Comparison of ENCODE assay signal across 27 cellular contexts in the genomic region with DNA sequence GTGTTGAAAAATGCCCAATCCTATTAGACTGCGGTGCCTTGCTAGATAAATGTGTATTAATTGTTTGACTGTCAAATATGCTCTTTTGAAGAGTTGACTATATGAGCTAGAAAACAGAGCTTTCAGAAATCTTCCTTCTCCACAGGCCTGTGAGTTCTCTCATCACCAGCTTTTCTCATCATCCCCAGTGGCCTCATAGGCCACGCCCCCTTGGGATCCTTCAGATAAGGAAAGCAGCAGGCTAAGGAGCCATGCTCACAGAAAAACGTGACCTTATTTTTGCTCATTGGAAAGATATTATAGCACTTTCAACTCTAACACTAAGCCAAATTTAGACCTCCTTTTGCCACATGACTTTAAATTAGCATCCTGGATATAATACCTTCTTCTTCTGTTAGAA.
"Had no signal": no experiment of that assay in that cellular context is flagged by ENCODE, and none has a peak within 500 bp of the region (broad histone marks: within the 10 kb centered on the region; RNA-seq: fewer than 3 reads in every experiment).

No MANE protein-coding gene starts in this region.

- H3K27me3 Mint-ChIP-seq: activated B cell treated with CpG ODN at 0.5 μM for 24 hours; activated CD4-positive, alpha-beta T cell treated with anti-CD3 and anti-CD28 coated beads for 36 hours; activated naive CD8-positive, alpha-beta T cell treated with anti-CD3 and anti-CD28 coated beads, Interleukin-2, amount 10 ng/mL, durations not matched to agents 7 days and 5 days; activated T-cell treated with anti-CD3 and anti-CD28 coated beads, Interleukin-2, amount 50 U/mL, for 24 hours; naive thymus-derived CD8-positive, alpha-beta T cell; progenitor cell of endocrine pancreas; stimulated activated naive B cell treated with anti-CD40 and anti-IgM and Interleukin-4, amounts not matched to agents 10 μg/mL and 1 μg/mL and 100 μg/mL, for 72 hours had no signal

- H3K9me3 ChIP-seq: heart left ventricle, testis, uterus had no signal

- H3K27ac ChIP-seq: coronary artery, epithelial cell of prostate, gastroesophageal sphincter, heart left ventricle, sigmoid colon, testis, uterus had no signal

- H3K27me3 ChIP-seq: gastroesophageal sphincter, heart left ventricle, sigmoid colon, testis, uterus had no signal

- H3K36me3 ChIP-seq: gastroesophageal sphincter, heart left ventricle, sigmoid colon, uterus had no signal

- H3K4me1 Mint-ChIP-seq: activated B cell treated with CpG ODN at 0.5 μM for 24 hours; activated CD4-positive, alpha-beta T cell treated with anti-CD3 and anti-CD28 coated beads for 36 hours; activated naive CD8-positive, alpha-beta T cell treated with anti-CD3 and anti-CD28 coated beads, Interleukin-2, amount 10 ng/mL, durations not matched to agents 7 days and 5 days; immature natural killer cell; mesothelial cell of epicardium; naive thymus-derived CD8-positive, alpha-beta T cell; stimulated activated naive B cell treated with anti-CD40 and anti-IgM and Interleukin-4, amounts not matched to agents 10 μg/mL and 1 μg/mL and 100 μg/mL, for 72 hours had no signal

- ATAC-seq: activated CD4-positive, alpha-beta T cell treated with anti-CD3 and anti-CD28 coated beads for 36 hours; gastroesophageal sphincter; heart left ventricle; left lobe of liver; naive thymus-derived CD8-positive, alpha-beta T cell; stimulated activated naive B cell treated with anti-CD40 and anti-IgM and Interleukin-4, amounts not matched to agents 10 μg/mL and 1 μg/mL and 100 μg/mL, for 72 hours had no signal

- H3K4me1 ChIP-seq: gastroesophageal sphincter, heart left ventricle, sigmoid colon, testis, uterus had no signal

- H3K9me3 Mint-ChIP-seq: activated B cell treated with CpG ODN at 0.5 μM for 24 hours; activated naive CD4-positive, alpha-beta T cell treated with anti-CD3 and anti-CD28 coated beads for 36 hours; activated naive CD8-positive, alpha-beta T cell treated with anti-CD3 and anti-CD28 coated beads, Interleukin-2, amount 10 ng/mL, durations not matched to agents 7 days and 5 days had no signal

- H3K4me2 ChIP-seq: smooth muscle cell had no signal

- H3K4me3 ChIP-seq: coronary artery, gastroesophageal sphincter, heart left ventricle, sigmoid colon, smooth muscle cell, testis, uterus had no signal

- DNase-seq: activated B cell treated with CpG ODN at 0.5 μM for 24 hours; activated CD4-positive, alpha-beta T cell treated with anti-CD3 and anti-CD28 coated beads for 36 hours; activated CD4-positive, alpha-beta T cell treated with anti-CD3 and anti-CD28 coated beads, Interleukin-2, amount 50 U/mL, for 4 hours; activated CD8-positive, alpha-beta memory T cell treated with anti-CD3 and anti-CD28 coated beads for 24 hours; activated CD8-positive, alpha-beta memory T cell treated with anti-CD3 and anti-CD28 coated beads, Interleukin-2, amount 50 U/mL, for 4 hours; activated naive CD4-positive, alpha-beta T cell treated with anti-CD3 and anti-CD28 coated beads for 36 hours; activated naive CD8-positive, alpha-beta T cell treated with anti-CD3 and anti-CD28 coated beads, Interleukin-2, amount 10 ng/mL, durations not matched to agents 7 days and 5 days; activated T-cell treated with anti-CD3 and anti-CD28 coated beads, Interleukin-2, amount 50 U/mL, for 24 hours; amygdala; heart left ventricle; immature natural killer cell; naive thymus-derived CD8-positive, alpha-beta T cell; retina; sigmoid colon; stimulated activated CD4-positive, alpha-beta T cell treated with anti-CD3 and anti-CD28 coated beads, Interleukin-15, amount 100 ng/mL, for 24 hours; stimulated activated CD8-positive, alpha-beta memory T cell treated with anti-CD3 and anti-CD28 coated beads, Interleukin-4, amount 100 ng/mL, for 48 hours; stimulated activated naive B cell treated with anti-CD40 and anti-IgM and Interleukin-4, amounts not matched to agents 10 μg/mL and 1 μg/mL and 100 μg/mL, for 72 hours; T-helper 9 cell; testis; uterus had no signal

- H3K36me3 Mint-ChIP-seq: activated naive CD8-positive, alpha-beta T cell treated with anti-CD3 and anti-CD28 coated beads, Interleukin-2, amount 10 ng/mL, durations not matched to agents 7 days and 5 days; immature natural killer cell; mesothelial cell of epicardium; naive thymus-derived CD8-positive, alpha-beta T cell; stimulated activated naive B cell treated with anti-CD40 and anti-IgM and Interleukin-4, amounts not matched to agents 10 μg/mL and 1 μg/mL and 100 μg/mL, for 72 hours had no signal

- H3K4me3 Mint-ChIP-seq: activated B cell treated with CpG ODN at 0.5 μM for 24 hours; activated CD4-positive, alpha-beta T cell treated with anti-CD3 and anti-CD28 coated beads for 36 hours; activated naive CD4-positive, alpha-beta T cell treated with anti-CD3 and anti-CD28 coated beads for 36 hours; activated naive CD8-positive, alpha-beta T cell treated with anti-CD3 and anti-CD28 coated beads, Interleukin-2, amount 10 ng/mL, durations not matched to agents 7 days and 5 days; activated T-cell treated with anti-CD3 and anti-CD28 coated beads, Interleukin-2, amount 50 U/mL, for 24 hours; immature natural killer cell; mesothelial cell of epicardium; naive thymus-derived CD8-positive, alpha-beta T cell; stimulated activated naive B cell treated with anti-CD40 and anti-IgM and Interleukin-4, amounts not matched to agents 10 μg/mL and 1 μg/mL and 100 μg/mL, for 72 hours had no signal

- H3K27ac Mint-ChIP-seq: activated B cell treated with CpG ODN at 0.5 μM for 24 hours; activated CD4-positive, alpha-beta T cell treated with anti-CD3 and anti-CD28 coated beads for 36 hours; activated naive CD4-positive, alpha-beta T cell treated with anti-CD3 and anti-CD28 coated beads for 36 hours; activated naive CD8-positive, alpha-beta T cell treated with anti-CD3 and anti-CD28 coated beads, Interleukin-2, amount 10 ng/mL, durations not matched to agents 7 days and 5 days; activated T-cell treated with anti-CD3 and anti-CD28 coated beads, Interleukin-2, amount 50 U/mL, for 24 hours; immature natural killer cell; mesothelial cell of epicardium; naive thymus-derived CD8-positive, alpha-beta T cell; progenitor cell of endocrine pancreas; stimulated activated naive B cell treated with anti-CD40 and anti-IgM and Interleukin-4, amounts not matched to agents 10 μg/mL and 1 μg/mL and 100 μg/mL, for 72 hours had no signal
